ENCODE assay signal across 16 cellular contexts in the genomic region with DNA sequence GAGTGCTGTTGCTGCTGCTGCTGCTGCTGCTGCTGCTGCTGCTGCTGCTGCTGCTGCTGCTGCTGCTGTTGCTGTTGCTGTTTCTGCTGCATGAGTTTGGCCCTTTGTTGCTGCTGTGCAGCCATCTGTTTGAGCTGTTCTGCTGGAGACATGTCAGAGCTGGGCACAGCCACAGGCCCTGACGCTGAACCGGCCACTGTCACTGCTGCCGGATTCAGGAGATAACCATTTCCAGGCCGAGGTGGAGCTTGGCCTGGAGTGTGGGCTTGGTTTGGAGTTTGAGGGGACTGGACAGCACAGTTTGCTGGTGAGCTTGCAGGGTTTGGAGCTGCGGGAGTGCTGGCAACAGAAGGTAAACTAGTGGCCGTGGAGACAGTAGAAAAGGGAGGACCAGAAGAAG.
DNase-seq lines count a peak whose midpoint lies in the region; ATAC-seq and TF ChIP-seq lines count a peak whose summit lies in the region.
"Had no signal": no experiment of that assay in that cellular context is flagged by ENCODE, and none has a peak within 500 bp of the region (broad histone marks: within the 10 kb centered on the region; RNA-seq: fewer than 3 reads in every experiment).

No MANE protein-coding gene starts in this region.

- TF ChIP-seq POLR2A in HCT116 (IDR thresholded peaks at IDR 0.05; ENCODE audit: borderline replicate concordance, extremely low read depth, insufficient read depth, insufficient read length) (no peak), suprapubic skin (IDR thresholded peaks at IDR 0.05) (no peak)

- peaks cover 12% of the 10 kb centered on the region for H3K36me3 Mint-ChIP-seq in type B pancreatic cell

- WGBS in mesenchymal stem cell = 87% methylated on average over 6 of the region's 6 CpGs
- WGBS in suprapubic skin = 50% methylated on average over 5 of the region's 6 CpGs

- DNase-seq in HCT116 (ENCODE audit: low read depth, low spot score) = no peak
- no peak for DNase-seq in RWPE2 (ENCODE audit: low spot score)
- DNase-seq in mesenchymal stem cell = no peak
- DNase-seq in suprapubic skin (ENCODE audit: low spot score in 2 of 2) = no peak
- no peak for DNase-seq in type B pancreatic cell (ENCODE audit: extremely low spot score, unreplicated experiment)
- DNase-seq in left lung = no peak
- DNase-seq: GOT3, KBM-7, NCI-H1105 treated with DMSO at 0.1 percent for 48 hours, NCI-H187, NCI-H226, NCI-H524 treated with DMSO at 0.1 percent for 48 hours had no signal

- H2BK15ac ChIP-seq in mesenchymal stem cell (ENCODE audit: low read depth, poor library complexity, severe bottlenecking) = peak overlapping the region; percentile 44

- no peak overlapping the region for H3K4me3 ChIP-seq in HCT116 (replicated peaks in 1 of 2; ENCODE audit: low read depth in 1 of 2, low read length in 2 of 2)
- H3K4me3 ChIP-seq in RWPE2 (ENCODE audit: severe bottlenecking) = no peak overlapping the region
- H3K4me3 ChIP-seq in mesenchymal stem cell (ENCODE audit: insufficient read depth in 1 of 2, low read depth in 1 of 2, low read length in 2 of 2) = no peak overlapping the region
- H3K4me3 ChIP-seq in suprapubic skin = no peak overlapping the region
- no peak overlapping the region for H3K4me3 ChIP-seq in left lung
- H3K4me3 ChIP-seq: SK-N-MC had no signal

- no peak for TF ChIP-seq EP300 in suprapubic skin (IDR thresholded peaks at IDR 0.05)

- no peaks in the 10 kb centered on the region for H3K27me3 Mint-ChIP-seq in type B pancreatic cell

- H3K4me2 ChIP-seq in HCT116 (ENCODE audit: low read length) = no peak overlapping the region
- H3K4me2 ChIP-seq in mesenchymal stem cell (ENCODE audit: low read length, poor library complexity, severe bottlenecking) = no peak overlapping the region

- no peaks in the 10 kb centered on the region for H3K79me2 ChIP-seq in HCT116 (ENCODE audit: insufficient read depth, low read length)

- intact Hi-C loops in HCT116 (cut with micrococcal nuclease) (no loop called here), left lung (cut with DNase I) (no loop called here)

- TF ChIP-seq CTCF in HCT116 (IDR thresholded peaks at IDR 0.05 in 2 of 3, conservative IDR thresholded peaks at IDR 0.05 in 1 of 3; ENCODE audit: borderline replicate concordance in 1 of 3, insufficient read depth in 1 of 3, low read depth in 2 of 3, low read length in 2 of 3) = no peak
- TF ChIP-seq CTCF in RWPE2 (IDR thresholded peaks at IDR 0.05; ENCODE audit: poor library complexity, severe bottlenecking) = no peak
- TF ChIP-seq CTCF in suprapubic skin (IDR thresholded peaks at IDR 0.05) = no peak
- no peak for TF ChIP-seq CTCF in type B pancreatic cell (conservative IDR thresholded peaks at IDR 0.05)
- no peak for TF ChIP-seq CTCF in left lung (IDR thresholded peaks at IDR 0.05)

- H3K14ac ChIP-seq in mesenchymal stem cell (ENCODE audit: low read length in 2 of 2) = peak overlapping the region in 1 of 2 experiments; percentile 61

- no peak for ATAC-seq in HCT116
- ATAC-seq in RWPE2 (ENCODE audit: low read depth) = no peak
- no peak for ATAC-seq in HG02970 (IDR thresholded peaks at IDR 0.05; ENCODE audit: low FRiP score, unreplicated experiment)
- no peak for ATAC-seq in left lung
- ATAC-seq: Panc1, Right ventricle myocardium inferior had no signal

- H4K20me1 ChIP-seq in HCT116 (ENCODE audit: insufficient read depth) = no peaks in the 10 kb centered on the region

- peak overlapping the region; percentile 25 to 42 for H3K18ac ChIP-seq in mesenchymal stem cell (ENCODE audit: low read depth in 1 of 2, low read length in 2 of 2)

- H3K36me3 ChIP-seq in HCT116 (ENCODE audit: control insufficient read depth in 1 of 2, insufficient read depth in 2 of 2, low read length in 2 of 2) (no peaks in the 10 kb centered on the region), RWPE2 (ENCODE audit: low read depth) (no peaks in the 10 kb centered on the region), mesenchymal stem cell (ENCODE audit: control insufficient read depth in 1 of 2, insufficient read depth in 2 of 2, low read depth in 1 of 2, low read length in 2 of 2) (peaks cover 0 to 5% of the 10 kb centered on the region in 2 experiments), suprapubic skin (no peaks in the 10 kb centered on the region), left lung (no peaks in the 10 kb centered on the region)

- POLR2A ChIA-PET in HCT116 (lab: Charles Lee) = no interaction called here

- no peak overlapping the region for H2BK120ac ChIP-seq in mesenchymal stem cell (ENCODE audit: low read depth, low read length)

- H3K4me1 ChIP-seq in HCT116 (ENCODE audit: control insufficient read depth in 1 of 2, insufficient read depth in 2 of 2, low read length in 2 of 2) (no peaks in the 10 kb centered on the region), RWPE2 (ENCODE audit: insufficient read depth, poor library complexity, severe bottlenecking) (peaks cover 53% of the 10 kb centered on the region), mesenchymal stem cell (ENCODE audit: control insufficient read depth, insufficient read depth, low read depth, low read length) (peaks cover 14% of the 10 kb centered on the region), suprapubic skin (peaks cover 43% of the 10 kb centered on the region), left lung (peaks cover 7 to 45% of the 10 kb centered on the region in 2 donors)

- no peaks in the 10 kb centered on the region for H3K27me3 ChIP-seq in HCT116 (ENCODE audit: insufficient read depth, low read length)
- no peaks in the 10 kb centered on the region for H3K27me3 ChIP-seq in RWPE2 (ENCODE audit: insufficient read depth, poor library complexity, severe bottlenecking)
- no peaks in the 10 kb centered on the region for H3K27me3 ChIP-seq in mesenchymal stem cell (ENCODE audit: control insufficient read depth in 1 of 2, insufficient read depth in 1 of 2, low read length in 2 of 2)
- no peaks in the 10 kb centered on the region for H3K27me3 ChIP-seq in suprapubic skin
- H3K27me3 ChIP-seq in left lung = no peaks in the 10 kb centered on the region

- H3K9me2 ChIP-seq in HCT116 (ENCODE audit: insufficient read depth) = no peaks in the 10 kb centered on the region

- TSS peak; percentile 32 for BruUV-seq in HCT116 (replicated peaks; lab: Mats Ljungman, UMichigan)

- H3K9ac ChIP-seq in HCT116 (ENCODE audit: low read length) (no peak overlapping the region), mesenchymal stem cell (ENCODE audit: low read length) (no peak overlapping the region)

- no peak overlapping the region for H3K27ac Mint-ChIP-seq in type B pancreatic cell

- peak overlapping the region in 1 of 2 experiments; percentile 14 for H3K23ac ChIP-seq in mesenchymal stem cell (ENCODE audit: low read length in 2 of 2)

- H2AFZ ChIP-seq in HCT116 (ENCODE audit: low read depth, low read length, poor library complexity, severe bottlenecking) = no peak overlapping the region
- H2AFZ ChIP-seq in mesenchymal stem cell (ENCODE audit: low read depth, low read length) = no peak overlapping the region

- peak overlapping the region; percentile 45 for H4K91ac ChIP-seq in mesenchymal stem cell (ENCODE audit: low read length)

- H3K79me1 ChIP-seq in mesenchymal stem cell (replicated peaks; ENCODE audit: low read length, poor library complexity, severe bottlenecking) = peaks cover 7% of the 10 kb centered on the region

- no peak overlapping the region for H3K4me3 Mint-ChIP-seq in type B pancreatic cell

- H2BK12ac ChIP-seq in mesenchymal stem cell (ENCODE audit: low read length in 2 of 2) = peak overlapping the region in 1 of 2 experiments; percentile 70

- no peak overlapping the region for H3K27ac ChIP-seq in HCT116 (ENCODE audit: low read depth, low read length)
- H3K27ac ChIP-seq in RWPE2 (ENCODE audit: poor library complexity, severe bottlenecking) = peak overlapping the region; percentile 87
- H3K27ac ChIP-seq in mesenchymal stem cell (ENCODE audit: low read length, poor library complexity, severe bottlenecking) = no peak overlapping the region
- peak overlapping the region; percentile 71 for H3K27ac ChIP-seq in suprapubic skin
- H3K27ac ChIP-seq in left lung = no peak overlapping the region
- H3K27ac ChIP-seq: SK-N-MC had no signal

- peak overlapping the region in 1 of 2 experiments; percentile 54 for H3K4ac ChIP-seq in mesenchymal stem cell (ENCODE audit: low read depth in 1 of 2, low read length in 2 of 2)

- H3K9me3 ChIP-seq in HCT116 (ENCODE audit: control insufficient read depth in 1 of 2, insufficient read depth in 1 of 2, low read depth in 1 of 2, low read length in 2 of 2) = no peaks in the 10 kb centered on the region
- H3K9me3 ChIP-seq in RWPE2 (ENCODE audit: severe bottlenecking) = no peaks in the 10 kb centered on the region
- no peaks in the 10 kb centered on the region for H3K9me3 ChIP-seq in mesenchymal stem cell (ENCODE audit: control insufficient read depth, low read length)
- H3K9me3 ChIP-seq in suprapubic skin = no peaks in the 10 kb centered on the region
- H3K9me3 ChIP-seq in left lung = no peaks in the 10 kb centered on the region

- RAD21 ChIA-PET in HCT116 (lab: Charles Lee; ENCODE audit: low non-redundant PET in 1 of 2, low total read pairs in 2 of 2, uncharacterized antibody in 2 of 2, unreplicated experiment in 2 of 2) = no interaction called here

- no peaks in the 10 kb centered on the region for H3K9me3 Mint-ChIP-seq in type B pancreatic cell

- peaks cover 27% of the 10 kb centered on the region for H3K4me1 Mint-ChIP-seq in type B pancreatic cell (ENCODE audit: unreplicated experiment)

- TF ChIP-seq RAD21 in HCT116 (IDR thresholded peaks at IDR 0.05; ENCODE audit: low read depth) = no peak

- CTCF ChIA-PET in HCT116 (lab: Charles Lee) = no interaction called here

- no peak overlapping the region for H2BK5ac ChIP-seq in mesenchymal stem cell (ENCODE audit: low read depth, low read length, poor library complexity, severe bottlenecking)

- no peak overlapping the region for H2AK5ac ChIP-seq in mesenchymal stem cell (ENCODE audit: low read length, severe bottlenecking)

- peak overlapping the region; percentile 71 for H4K8ac ChIP-seq in mesenchymal stem cell (ENCODE audit: low read length)

TF ChIP-seq in HCT116, 20 proteins besides CTCF, POLR2A, EP300 and RAD21:
- TF ChIP-seq, protein P1, sequence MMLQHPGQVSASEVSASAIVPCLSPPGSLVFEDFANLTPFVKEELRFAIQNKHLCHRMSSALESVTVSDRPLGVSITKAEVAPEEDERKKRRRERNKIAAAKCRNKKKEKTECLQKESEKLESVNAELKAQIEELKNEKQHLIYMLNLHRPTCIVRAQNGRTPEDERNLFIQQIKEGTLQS (IDR thresholded peaks at IDR 0.05) = no peak
- TF ChIP-seq JUND (IDR thresholded peaks at IDR 0.05) (no peak), TCF7L2 (IDR thresholded peaks at IDR 0.05; ENCODE audit: borderline replicate concordance, extremely low read depth, insufficient read depth, insufficient read length) (no peak)

Comparison
In these comparisons a context has a peak if more than half of its experiments do, and no peak if none do; other contexts are left out.
1. H3K27ac ChIP-seq: peak in RWPE2 (single experiment) and suprapubic skin (single experiment); none in HCT116 (single experiment), mesenchymal stem cell (single experiment) and left lung (0 of 2).